In genomic region chr2:27494284-27494943, GRCh38 we compare ENCODE assay signal across 8 cellular contexts. TPM values are rescaled to one million over a fixed set of nuclear protein-coding genes. Genes with fewer than 3 reads are reported as not detected.
DNase-seq lines count a peak whose midpoint lies in the region; ATAC-seq, FAIRE-seq and TF ChIP-seq lines count a peak whose summit lies in the region.

No MANE protein-coding gene starts in this region.

- H3K9me3 ChIP-seq in sigmoid colon, result no peaks in the 10 kb centered on the region

- TF ChIP-seq POLR2A in sigmoid colon (IDR thresholded peaks at IDR 0.05) (no peak), GM12891 (IDR thresholded peaks at IDR 0.05; ENCODE audit: low read depth, low read length) (no peak)

- H2AFZ ChIP-seq in GM23338, result peak overlapping the region; percentile 100

- H3K9me2 ChIP-seq in GM23338 (ENCODE audit: insufficient read depth), result no peaks in the 10 kb centered on the region

- no peak overlapping the region for H3K27ac Mint-ChIP-seq in GM23338
- H3K27ac Mint-ChIP-seq in activated naive CD8-positive, alpha-beta T cell treated with anti-CD3 and anti-CD28 coated beads, Interleukin-2, amount 50 U/mL, for 24 hours, result no peak overlapping the region

- H3K36me3 ChIP-seq in GM23338 (ENCODE audit: insufficient read depth), result no peaks in the 10 kb centered on the region
- no peaks in the 10 kb centered on the region for H3K36me3 ChIP-seq in sigmoid colon

- peak overlapping the region; percentile 76 for H3K4me3 Mint-ChIP-seq in GM23338
- H3K4me3 Mint-ChIP-seq in activated naive CD8-positive, alpha-beta T cell treated with anti-CD3 and anti-CD28 coated beads, Interleukin-2, amount 50 U/mL, for 24 hours, result peak overlapping the region; percentile 38

- ATAC-seq in GM23338, result peak; percentile 5
- ATAC-seq in activated naive CD8-positive, alpha-beta T cell treated with anti-CD3 and anti-CD28 coated beads, Interleukin-2, amount 50 U/mL, for 24 hours, result no peak
- no peak for ATAC-seq in GM18867 (IDR thresholded peaks at IDR 0.05; ENCODE audit: unreplicated experiment)

- WGBS in sigmoid colon, 2 donors, result 26 to 27% methylated on average over 35 of the region's 35 CpGs

- H3K4me3 ChIP-seq in GM23338 (peak overlapping the region; percentile 98), iPS-11a (ENCODE audit: low read depth, low read length) (peak overlapping the region; percentile 69), sigmoid colon (peak overlapping the region; percentile 43 to 76 (median 61))

- no peaks in the 10 kb centered on the region for H3K79me2 ChIP-seq in GM23338 (replicated peaks; ENCODE audit: insufficient read depth)

- peak overlapping the region; percentile 98 for H3K4me2 ChIP-seq in GM23338

- 0 out of 2 replicates have a peak, but pooled peaks cover 15% of the 10 kb centered on the region for H3K4me1 ChIP-seq in GM23338 (ENCODE audit: insufficient read depth)
- peaks cover 0 to 20% (median 11%) of the 10 kb centered on the region in 4 donors for H3K4me1 ChIP-seq in sigmoid colon

- TF ChIP-seq EP300 in sigmoid colon (IDR thresholded peaks at IDR 0.05), result no peak

- H3K4me1 Mint-ChIP-seq in GM23338, result peaks cover 23% of the 10 kb centered on the region
- peaks cover 24% of the 10 kb centered on the region for H3K4me1 Mint-ChIP-seq in activated naive CD8-positive, alpha-beta T cell treated with anti-CD3 and anti-CD28 coated beads, Interleukin-2, amount 50 U/mL, for 24 hours

- H3K27ac ChIP-seq in GM23338 (ENCODE audit: low read depth) (no peak overlapping the region), sigmoid colon (peak overlapping the region; percentile 50 to 62 (median 59))

- DNase-seq in GM23338 (ENCODE audit: low spot score), result peak; percentile 55
- DNase-seq in activated naive CD8-positive, alpha-beta T cell treated with anti-CD3 and anti-CD28 coated beads, Interleukin-2, amount 50 U/mL, for 24 hours, result no peak
- DNase-seq in sigmoid colon, result peak; percentile 83
- no peak for DNase-seq in GM12891 (ENCODE audit: insufficient read length, low spot score)
- no peak for DNase-seq in HK-2 (ENCODE audit: unreplicated experiment)
- DNase-seq in T-helper 9 cell, result no peak

- no peaks in the 10 kb centered on the region; the same call in 2 of the 3 replicates for H3K36me3 Mint-ChIP-seq in GM23338 (ENCODE audit: low read depth)
- no peaks in the 10 kb centered on the region for H3K36me3 Mint-ChIP-seq in activated naive CD8-positive, alpha-beta T cell treated with anti-CD3 and anti-CD28 coated beads, Interleukin-2, amount 50 U/mL, for 24 hours (ENCODE audit: low read depth)

- H3K27me3 Mint-ChIP-seq in GM23338 (ENCODE audit: insufficient read depth, low read depth, poor library complexity), result peaks cover 21% of the 10 kb centered on the region
- peaks cover 55% of the 10 kb centered on the region for H3K27me3 Mint-ChIP-seq in activated naive CD8-positive, alpha-beta T cell treated with anti-CD3 and anti-CD28 coated beads, Interleukin-2, amount 50 U/mL, for 24 hours

- intact Hi-C loops in sigmoid colon (cut with DNase I), result loop anchor here (5.0 to 10.0 kb wide), 2 partner anchors 133 to 280 kb away; partner anchors contain the start of genes ATRAID, CAD, CCDC121 and GPN1

- H3F3A ChIP-seq in GM23338 (replicated peaks; ENCODE audit: low read depth), result 0 out of 2 replicates have a peak, but pooled peaks cover 3% of the 10 kb centered on the region

- H3K9me3 Mint-ChIP-seq in GM23338, result no peaks in the 10 kb centered on the region; the same call in 2 of the 3 replicates
- no peaks in the 10 kb centered on the region for H3K9me3 Mint-ChIP-seq in activated naive CD8-positive, alpha-beta T cell treated with anti-CD3 and anti-CD28 coated beads, Interleukin-2, amount 50 U/mL, for 24 hours

- no peaks in the 10 kb centered on the region for H4K20me1 ChIP-seq in GM23338 (replicated peaks; ENCODE audit: insufficient read depth)

- TF ChIP-seq CTCF in GM23338 (conservative IDR thresholded peaks at IDR 0.05; ENCODE audit: low read depth in 2 of 2), result 0 out of 4 replicates have a peak, but pooled peaks of 1 of the 2 experiments have one; percentile 13
- no peak for TF ChIP-seq CTCF in sigmoid colon (IDR thresholded peaks at IDR 0.05)

- no peak for FAIRE-seq in GM12891 (lab: Jason Lieb, UNC)

- H3K27me3 ChIP-seq in GM23338 (ENCODE audit: insufficient read depth) (peaks cover 31% of the 10 kb centered on the region), sigmoid colon (no peaks in the 10 kb centered on the region)

TF ChIP-seq in GM12891, 5 proteins besides CTCF, POLR2A, EP300 and RAD21:
- TF ChIP-seq TAF1 (IDR thresholded peaks at IDR 0.05; ENCODE audit: low read depth, low read length), result no peak
- no peak for TF ChIP-seq POLR2AphosphoS5 (IDR thresholded peaks at IDR 0.05; ENCODE audit: low read depth, low read length)
- TF ChIP-seq PAX5 (IDR thresholded peaks at IDR 0.05; ENCODE audit: insufficient read depth, low read length, severe bottlenecking), result no peak
- no peak for TF ChIP-seq SPI1 (IDR thresholded peaks at IDR 0.05; ENCODE audit: low read depth, low read length)
- no peak for TF ChIP-seq POU2F2 (IDR thresholded peaks at IDR 0.05; ENCODE audit: low read depth, low read length)

RNA-seq across cellular contexts. Expression of gene FNDC4, which starts 0.6 kb away (rescaled TPM):
- total RNA-seq in GM23338 (2014; rRNA removed; shearing (Covaris generic)), result 13.3 and 13.7 TPM in 2 replicates
- polyA plus RNA-seq in GM23338 (2016; fragmentation: Nextera tagmentation; extraction: Ambion mirVana) (5.9 and 7.8 TPM in 2 replicates), sigmoid colon (1 to 10 TPM in 2 of 3 donors, under 1 TPM in 1; 0.69 to 4.9 (median 4.8) TPM)
- 1 to 10 TPM; 6.1 to 6.8 (median 6.6) TPM for total RNA-seq in sigmoid colon
- polyA plus RNA-seq in GM12891 (2012; ENCODE audit: low read depth, missing spikeins), result not detected

RNA-seq across cellular contexts. Expression of gene GCKR, which starts 2.2 kb away (rescaled TPM):
- not detected in 2 replicates for total RNA-seq in GM23338 (2014; rRNA removed; shearing (Covaris generic))
- polyA plus RNA-seq in GM23338 (2016; fragmentation: Nextera tagmentation; extraction: Ambion mirVana), result not detected in 2 replicates
- total RNA-seq in sigmoid colon, result 1 to 10 TPM in 1 of 4 donors, not detected in 3; 1.1 TPM
- polyA plus RNA-seq in sigmoid colon, result under 1 TPM in 1 of 3 donors, not detected in 2; 0.32 TPM
- polyA plus RNA-seq in GM12891 (2012; ENCODE audit: low read depth, missing spikeins), result not detected

RNA-seq across cellular contexts. Expression of gene IFT172, which starts 4.9 kb away (rescaled TPM):
- total RNA-seq in GM23338 (2014; rRNA removed; shearing (Covaris generic)), result 17.2 and 17.6 TPM in 2 replicates
- polyA plus RNA-seq in GM23338 (2016; fragmentation: Nextera tagmentation; extraction: Ambion mirVana) (8.9 and 9.1 TPM in 2 replicates), sigmoid colon (100 to 1,000 TPM in 2 of 3 donors, 10 to 100 TPM in 1; 82.3 to 139 (median 123) TPM)
- total RNA-seq in sigmoid colon, result 10 to 100 TPM; 25.7 to 37.7 (median 33.9) TPM
- polyA plus RNA-seq in GM12891 (2012; ENCODE audit: low read depth, missing spikeins), result 7.5 TPM

RNA-seq across cellular contexts. Expression of gene KRTCAP3, which starts 52.2 kb away (rescaled TPM):
- total RNA-seq in GM23338 (2014; rRNA removed; shearing (Covaris generic)), result 6.6 and 15.8 TPM in 2 replicates
- polyA plus RNA-seq in GM23338 (2016; fragmentation: Nextera tagmentation; extraction: Ambion mirVana), result 51.2 and 52.4 TPM in 2 replicates
- total RNA-seq in sigmoid colon, result under 1 TPM in 1 of 4 donors, not detected in 3; 0.54 TPM
- polyA plus RNA-seq in sigmoid colon, result 10 to 100 TPM; 33.0 to 93.5 (median 46.5) TPM
- polyA plus RNA-seq in GM12891 (2012; ENCODE audit: low read depth, missing spikeins), result 1.9 TPM

Comparison
In these comparisons a context has a peak if more than half of its experiments do, and no peak if none do; other contexts are left out.
1. DNase-seq: peak in GM23338 (single experiment) and sigmoid colon (single experiment); none in activated naive CD8-positive, alpha-beta T cell treated with anti-CD3 and anti-CD28 coated beads, Interleukin-2, amount 50 U/mL, for 24 hours (single experiment), GM12891 (single experiment), HK-2 (single experiment) and T-helper 9 cell (single experiment).
2. Peak in every context shown above with its lines, with median percentiles within 50 percentile points of each other: H3K4me3 ChIP-seq.